ENCODE assay signal across 17 cellular contexts in genomic region chrX:123588723-123589122, GRCh38.
DNase-seq lines count a peak whose midpoint lies in the region; ATAC-seq, FAIRE-seq and TF ChIP-seq lines count a peak whose summit lies in the region.
"Had no signal": no experiment of that assay in that cellular context is flagged by ENCODE, and none has a peak within 500 bp of the region (broad histone marks: within the 10 kb centered on the region; RNA-seq: fewer than 3 reads in every experiment).

No MANE protein-coding gene starts in this region.

- ATAC-seq in mucosa of descending colon: peak; percentile 25
- no peak for ATAC-seq in gastroesophageal sphincter
- no peak for ATAC-seq in Right ventricle myocardium superior (ENCODE audit: poor library complexity)
- ATAC-seq: CD8-positive, alpha-beta T cell; HepG2 had no signal

- FAIRE-seq in bronchial epithelial cell (lab: Jason Lieb, UNC): no peak
- FAIRE-seq: HepG2 had no signal

- H3K4me1 ChIP-seq in mucosa of descending colon (ENCODE audit: low read depth) (no peaks in the 10 kb centered on the region), gastroesophageal sphincter (no peaks in the 10 kb centered on the region)
- H3K4me1 ChIP-seq: BLaER1 had no signal

- DNase-seq in LNCaP clone FGC (ENCODE audit: low read depth): peak; percentile 75
- DNase-seq in bronchial epithelial cell (ENCODE audit: low read depth): peak; percentile 29
- DNase-seq in mucosa of descending colon: no peak
- DNase-seq in Right ventricle myocardium superior: no peak
- DNase-seq in stimulated activated CD4-positive, alpha-beta T cell treated with anti-CD3 and anti-CD28 coated beads, Interleukin-2, amount 100 ng/mL, for 24 hours: no peak
- DNase-seq in NCI-H1048 (lab: John Stamatoyannopoulos, UW): no peak
- DNase-seq: 8988T; Calu3; CD8-positive, alpha-beta T cell; DMS79 treated with DMSO at 0.1 percent for 48 hours; GF-D8; GOT3; H9 had no signal

- intact Hi-C loops in mucosa of descending colon (cut with DNase I, micrococcal nuclease): no loop called here
- intact Hi-C loops in Right ventricle myocardium superior (cut with DNase I): no loop called here

- TF ChIP-seq CTCF in C4-2B (conservative IDR thresholded peaks at IDR 0.05) (no peak), LNCaP clone FGC (IDR thresholded peaks at IDR 0.05; ENCODE audit: control insufficient read depth, extremely low read depth, insufficient read depth) (no peak), bronchial epithelial cell (IDR thresholded peaks at IDR 0.05; ENCODE audit: insufficient read depth, low read length, severe bottlenecking) (no peak), mucosa of descending colon (IDR thresholded peaks at IDR 0.05) (no peak), gastroesophageal sphincter (IDR thresholded peaks at IDR 0.05) (no peak)

- no peak for TF ChIP-seq POLR2A in gastroesophageal sphincter (IDR thresholded peaks at IDR 0.05)

- H3K9me3 ChIP-seq in mucosa of descending colon: no peaks in the 10 kb centered on the region
- no peaks in the 10 kb centered on the region for H3K9me3 ChIP-seq in gastroesophageal sphincter
- H3K9me3 ChIP-seq: BLaER1 had no signal

- TF ChIP-seq EP300 in gastroesophageal sphincter (IDR thresholded peaks at IDR 0.05): no peak

- WGBS in gastroesophageal sphincter (ENCODE audit: low coverage in 1 of 2), 2 donors: 90% methylated on average over 2 to 3 of the region's 3 CpGs

- H3K27ac ChIP-seq in C4-2B (peak overlapping the region; percentile 46; the same call in 1 of the 2 replicates), gastroesophageal sphincter (no peak overlapping the region)
- H3K27ac ChIP-seq: BLaER1 had no signal

- H3K36me3 ChIP-seq in bronchial epithelial cell (ENCODE audit: control insufficient read depth, insufficient read depth, low read length): no peaks in the 10 kb centered on the region
- H3K36me3 ChIP-seq in mucosa of descending colon (ENCODE audit: low read depth): no peaks in the 10 kb centered on the region
- H3K36me3 ChIP-seq in gastroesophageal sphincter: no peaks in the 10 kb centered on the region
- H3K36me3 ChIP-seq: BLaER1 had no signal

- no peaks in the 10 kb centered on the region for H3K27me3 ChIP-seq in bronchial epithelial cell (ENCODE audit: control insufficient read depth, insufficient read depth, low read length)
- H3K27me3 ChIP-seq in gastroesophageal sphincter: no peaks in the 10 kb centered on the region

- H3K4me3 ChIP-seq in LNCaP clone FGC (ENCODE audit: low read depth, low read length): no peak overlapping the region
- no peak overlapping the region for H3K4me3 ChIP-seq in bronchial epithelial cell (ENCODE audit: low read depth, low read length)
- H3K4me3 ChIP-seq in mucosa of descending colon: no peak overlapping the region
- no peak overlapping the region for H3K4me3 ChIP-seq in gastroesophageal sphincter
- H3K4me3 ChIP-seq: BLaER1 had no signal

Comparison
In these comparisons a context has a peak if more than half of its experiments do, and no peak if none do; other contexts are left out.
1. DNase-seq: peak in LNCaP clone FGC (single experiment) and bronchial epithelial cell (single experiment); none in mucosa of descending colon (0 of 3), Right ventricle myocardium superior (single experiment), stimulated activated CD4-positive, alpha-beta T cell treated with anti-CD3 and anti-CD28 coated beads, Interleukin-2, amount 100 ng/mL, for 24 hours (0 of 2) and NCI-H1048 (single experiment).